ENCODE assay signal across 31 cellular contexts in genomic region chr5:179599973-179600372, GRCh38. TPM values are rescaled to one million over a fixed set of nuclear protein-coding genes. Genes with fewer than 3 reads are reported as not detected.
DNase-seq lines count a peak whose midpoint lies in the region; ATAC-seq and TF ChIP-seq lines count a peak whose summit lies in the region.
"Had no signal": no experiment of that assay in that cellular context is flagged by ENCODE, and none has a peak within 500 bp of the region (broad histone marks: within the 10 kb centered on the region; RNA-seq: fewer than 3 reads in every experiment).

No MANE protein-coding gene starts in this region.

- H3K9me3 Mint-ChIP-seq in endothelial cell (ENCODE audit: unreplicated experiment) (no peaks in the 10 kb centered on the region), nephron progenitor cell (no peaks in the 10 kb centered on the region)
- H3K9me3 Mint-ChIP-seq in activated naive CD4-positive, alpha-beta T cell treated with anti-CD3 and anti-CD28 coated beads, Interleukin-2, amount 50 U/mL, for 72 hours = no peaks in the 10 kb centered on the region
- H3K9me3 Mint-ChIP-seq: activated CD4-positive, alpha-beta memory T cell treated with anti-CD3 and anti-CD28 coated beads for 36 hours; activated naive CD4-positive, alpha-beta T cell treated with anti-CD3 and anti-CD28 coated beads, Interleukin-2, amount 50 U/mL, for 24 hours; activated T-helper 2 cell treated with anti-CD3 and anti-CD28 coated beads, Interferon-gamma antibody, Interleukin-2, Interleukin-4, amounts not matched to agents 10 μg/mL and 5 μg/mL and 100 μg/mL, durations not matched to agents 14 hours and 24 hours and 36 hours; HFFc6; natural killer cell had no signal

- H3K9me3 ChIP-seq in right cardiac atrium (ENCODE audit: control insufficient read depth, low read length) = no peaks in the 10 kb centered on the region
- H3K9me3 ChIP-seq: breast epithelium, MG63, testis, uterus had no signal

- ATAC-seq in right cardiac atrium (peak; percentile 16 to 22), Right ventricle myocardium superior (ENCODE audit: poor library complexity) (no peak)
- ATAC-seq in activated naive CD4-positive, alpha-beta T cell treated with anti-CD3 and anti-CD28 coated beads, Interleukin-2, amount 50 U/mL, for 72 hours = no peak
- ATAC-seq: natural killer cell; stimulated activated naive CD8-positive, alpha-beta T cell treated with anti-CD3 and anti-CD28 coated beads, Interleukin-15, Interleukin-2, amounts not matched to agents 100 U/mL and 50 U/mL, for 24 hours had no signal

- DNase-seq in right cardiac atrium = no peak
- DNase-seq in Right ventricle myocardium superior = no peak
- DNase-seq in endothelial cell (ENCODE audit: low spot score) = no peak
- no peak for DNase-seq in nephron progenitor cell
- no peak for DNase-seq in NCI-H1048 (lab: John Stamatoyannopoulos, UW)
- no peak for DNase-seq in ecto neural progenitor cell (ENCODE audit: low spot score)
- no peak for DNase-seq in iPS-NIHi7 (ENCODE audit: extremely low spot score)
- DNase-seq in activated naive CD4-positive, alpha-beta T cell treated with anti-CD3 and anti-CD28 coated beads, Interleukin-2, amount 50 U/mL, for 72 hours (ENCODE audit: low spot score in 2 of 2) = no peak
- DNase-seq: activated CD4-positive, alpha-beta memory T cell treated with anti-CD3 and anti-CD28 coated beads for 36 hours; activated CD4-positive, alpha-beta T cell treated with anti-CD3 and anti-CD28 coated beads for 1 hour; DMS153; effector CD8-positive, alpha-beta T cell; GOT3; HFFc6; KBM-7; MG63; midbrain; natural killer cell; NCI-H2029; NCI-H345; NCI-H69; retina; SHP77; stimulated activated naive CD8-positive, alpha-beta T cell treated with anti-CD3 and anti-CD28 coated beads, Interleukin-15, Interleukin-2, amounts not matched to agents 100 U/mL and 50 U/mL, for 24 hours; testis; uterus had no signal

- intact Hi-C loops in right cardiac atrium (cut with DNase I) (no loop called here), Right ventricle myocardium superior (cut with DNase I) (no loop called here)

- H3K27ac Mint-ChIP-seq in endothelial cell (ENCODE audit: unreplicated experiment) = peak overlapping the region; percentile 57
- peak overlapping the region; percentile 54 for H3K27ac Mint-ChIP-seq in nephron progenitor cell
- no peak overlapping the region for H3K27ac Mint-ChIP-seq in activated naive CD4-positive, alpha-beta T cell treated with anti-CD3 and anti-CD28 coated beads, Interleukin-2, amount 50 U/mL, for 72 hours
- H3K27ac Mint-ChIP-seq: activated CD4-positive, alpha-beta memory T cell treated with anti-CD3 and anti-CD28 coated beads for 36 hours; activated T-helper 2 cell treated with anti-CD3 and anti-CD28 coated beads, Interferon-gamma antibody, Interleukin-2, Interleukin-4, amounts not matched to agents 10 μg/mL and 5 μg/mL and 100 μg/mL, durations not matched to agents 14 hours and 24 hours and 36 hours; B cell; HFFc6; natural killer cell had no signal

- no peak overlapping the region for H3K4me3 ChIP-seq in right cardiac atrium (ENCODE audit: low read length)
- H3K4me3 ChIP-seq: breast epithelium, MG63, smooth muscle cell, testis, uterus had no signal

- H3K27me3 Mint-ChIP-seq in endothelial cell (ENCODE audit: unreplicated experiment) = peaks cover 15% of the 10 kb centered on the region
- peaks cover 1% of the 10 kb centered on the region for H3K27me3 Mint-ChIP-seq in nephron progenitor cell (ENCODE audit: low read depth, poor library complexity)
- H3K27me3 Mint-ChIP-seq: activated CD4-positive, alpha-beta memory T cell treated with anti-CD3 and anti-CD28 coated beads for 36 hours; activated naive CD4-positive, alpha-beta T cell treated with anti-CD3 and anti-CD28 coated beads, Interleukin-2, amount 50 U/mL, for 24 hours; B cell had no signal

- peaks cover 11% of the 10 kb centered on the region for H3K4me1 Mint-ChIP-seq in endothelial cell (ENCODE audit: unreplicated experiment)
- H3K4me1 Mint-ChIP-seq in nephron progenitor cell = no peaks in the 10 kb centered on the region
- H3K4me1 Mint-ChIP-seq: activated naive CD4-positive, alpha-beta T cell treated with anti-CD3 and anti-CD28 coated beads, Interleukin-2, amount 50 U/mL, for 24 hours; B cell; natural killer cell had no signal

- no peaks in the 10 kb centered on the region for H3K27me3 ChIP-seq in right cardiac atrium (ENCODE audit: control insufficient read depth, insufficient read depth)
- H3K27me3 ChIP-seq: breast epithelium, MG63, testis, uterus had no signal

- WGBS in right cardiac atrium = 70% methylated on average over 9 of the region's 9 CpGs

- H3K4me1 ChIP-seq in right cardiac atrium (ENCODE audit: control insufficient read depth, insufficient read depth, low read length) = no peaks in the 10 kb centered on the region
- H3K4me1 ChIP-seq: breast epithelium, testis, uterus had no signal

- no peak for TF ChIP-seq CTCF in endothelial cell (IDR thresholded peaks at IDR 0.05; ENCODE audit: unreplicated experiment)
- TF ChIP-seq CTCF in nephron progenitor cell (IDR thresholded peaks at IDR 0.05) = no peak

- H3K36me3 Mint-ChIP-seq in endothelial cell (ENCODE audit: low read depth, unreplicated experiment) (peaks cover 40% of the 10 kb centered on the region), nephron progenitor cell (ENCODE audit: low read depth) (peaks cover 44% of the 10 kb centered on the region)
- H3K36me3 Mint-ChIP-seq in activated naive CD4-positive, alpha-beta T cell treated with anti-CD3 and anti-CD28 coated beads, Interleukin-2, amount 50 U/mL, for 72 hours = peaks cover 0 to 6% of the 10 kb centered on the region in 2 donors

- H3K4me3 Mint-ChIP-seq in endothelial cell (ENCODE audit: unreplicated experiment) = peak overlapping the region; percentile 51
- no peak overlapping the region for H3K4me3 Mint-ChIP-seq in nephron progenitor cell
- H3K4me3 Mint-ChIP-seq: activated CD4-positive, alpha-beta memory T cell treated with anti-CD3 and anti-CD28 coated beads for 36 hours; activated naive CD4-positive, alpha-beta T cell treated with anti-CD3 and anti-CD28 coated beads, Interleukin-2, amount 50 U/mL, for 24 hours; B cell; HFFc6; natural killer cell had no signal

- no peak overlapping the region for H3K27ac ChIP-seq in right cardiac atrium (ENCODE audit: low read length)
- H3K27ac ChIP-seq: breast epithelium, testis, uterus had no signal

RNA-seq across cellular contexts. Expression of gene HNRNPH1, which starts 23.5 kb away (rescaled TPM):
- total RNA-seq in right cardiac atrium (100 to 1,000 TPM; 210 to 253 (median 233) TPM), Right ventricle myocardium superior (221 TPM), endothelial cell (ENCODE audit: unreplicated experiment) (852 TPM)
- 121 TPM for polyA plus RNA-seq in right cardiac atrium
- 100 to 1,000 TPM; 925 to 947 TPM for total RNA-seq in activated naive CD4-positive, alpha-beta T cell treated with anti-CD3 and anti-CD28 coated beads, Interleukin-2, amount 50 U/mL, for 72 hours

RNA-seq across cellular contexts. Expression of gene RUFY1, which starts 49.6 kb away (rescaled TPM):
- total RNA-seq in right cardiac atrium (10 to 100 TPM; 22.1 to 25.6 (median 24.3) TPM), Right ventricle myocardium superior (20.5 TPM), endothelial cell (ENCODE audit: unreplicated experiment) (30.5 TPM)
- polyA plus RNA-seq in right cardiac atrium = 18.9 TPM
- 10 to 100 TPM; 30.7 to 60.9 TPM for total RNA-seq in activated naive CD4-positive, alpha-beta T cell treated with anti-CD3 and anti-CD28 coated beads, Interleukin-2, amount 50 U/mL, for 72 hours

Comparison
In these comparisons a context has a peak if more than half of its experiments do, and no peak if none do; other contexts are left out.
1. ATAC-seq: peak in right cardiac atrium (2 of 2); none in Right ventricle myocardium superior (single experiment) and activated naive CD4-positive, alpha-beta T cell treated with anti-CD3 and anti-CD28 coated beads, Interleukin-2, amount 50 U/mL, for 72 hours (0 of 2).
2. H3K27ac Mint-ChIP-seq: peak in endothelial cell (single experiment) and nephron progenitor cell (single experiment); none in activated naive CD4-positive, alpha-beta T cell treated with anti-CD3 and anti-CD28 coated beads, Interleukin-2, amount 50 U/mL, for 72 hours (0 of 2).